Comparison of ENCODE assay signal across 13 cellular contexts in genomic region chr10:11049772-11050171, GRCh38.
"Had no signal": no experiment of that assay in that cellular context is flagged by ENCODE, and none has a peak within 500 bp of the region (broad histone marks: within the 10 kb centered on the region; RNA-seq: fewer than 3 reads in every experiment).

No MANE protein-coding gene starts in this region.

- H3K36me3 ChIP-seq: ascending aorta had no signal

- H3K27me3 ChIP-seq: ascending aorta had no signal

- DNase-seq: activated CD4-positive, alpha-beta memory T cell treated with anti-CD3 and anti-CD28 coated beads for 36 hours; activated naive CD8-positive, alpha-beta T cell treated with anti-CD3 and anti-CD28 coated beads, Interleukin-2, amount 10 ng/mL, durations not matched to agents 7 days and 5 days; activated T-cell treated with anti-CD3 and anti-CD28 coated beads, Interleukin-2, amount 50 U/mL, for 72 hours; cortex of kidney; effector memory CD8-positive, alpha-beta T cell; immature natural killer cell; left colon; stimulated activated CD4-positive, alpha-beta T cell treated with anti-CD3 and anti-CD28 coated beads, Interleukin-15, amount 100 ng/mL, for 24 hours; stimulated activated CD4-positive, alpha-beta T cell treated with anti-CD3 and anti-CD28 coated beads, Interleukin-4, amount 100 ng/mL, for 24 hours; T1000 had no signal

- ATAC-seq: activated T-cell treated with anti-CD3 and anti-CD28 coated beads, Interleukin-2, amount 50 U/mL, for 72 hours; effector memory CD8-positive, alpha-beta T cell; left colon; natural killer cell treated with Interleukin-12 subunit alpha and Interleukin-12 subunit beta and Interleukin-15 and Interleukin-18, amount 100 ng/mL, for 72 hours had no signal

- H3K27ac ChIP-seq: epithelial cell of prostate had no signal

- H3K4me3 ChIP-seq: ascending aorta had no signal

- H3K9me3 ChIP-seq: ascending aorta had no signal
